Comparison of ENCODE assay signal across 19 cellular contexts in the genomic region with DNA sequence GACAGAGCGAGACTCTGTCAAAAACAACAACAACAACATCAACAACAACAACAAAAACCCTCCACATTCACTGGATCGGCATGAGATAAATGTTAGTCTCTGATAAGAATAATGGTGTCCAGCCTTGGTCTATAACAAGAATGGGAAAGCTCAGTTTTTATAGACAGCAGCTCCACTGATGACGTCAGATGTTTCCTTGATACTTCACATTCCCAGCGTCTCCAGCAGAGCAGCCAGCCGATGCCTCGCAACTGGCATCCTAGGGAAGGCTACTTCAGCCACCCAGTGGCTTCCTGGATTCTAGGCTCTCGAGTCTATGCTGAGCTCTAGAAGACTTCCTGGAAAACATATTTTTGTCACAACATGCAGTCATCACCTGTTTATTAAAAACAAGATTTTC.
"Had no signal": no experiment of that assay in that cellular context is flagged by ENCODE, and none has a peak within 500 bp of the region (broad histone marks: within the 10 kb centered on the region; RNA-seq: fewer than 3 reads in every experiment).

No MANE protein-coding gene starts in this region.

- H3K27me3 ChIP-seq: gastroesophageal sphincter, neutrophil, transverse colon had no signal

- ATAC-seq: esophagus mucosa; gastroesophageal sphincter; left lobe of liver; mucosa of descending colon; naive thymus-derived CD8-positive, alpha-beta T cell; psoas muscle; sciatic nerve; stimulated activated naive B cell treated with anti-CD40 and anti-IgM and Interleukin-4, amounts not matched to agents 10 μg/mL and 1 μg/mL and 100 μg/mL, for 72 hours; stimulated activated naive CD8-positive, alpha-beta T cell treated with anti-CD3 and anti-CD28 coated beads, Interleukin-15, amount 100 ng/mL, for 72 hours had no signal

- DNase-seq: effector memory CD4-positive, alpha-beta T cell; glutamatergic neuron; islet precursor cell; mammary epithelial cell; mucosa of descending colon; naive thymus-derived CD8-positive, alpha-beta T cell; psoas muscle; retina; stimulated activated CD4-positive, alpha-beta T cell treated with anti-CD3 and anti-CD28 coated beads, Interleukin-2, amount 100 ng/mL, for 24 hours; stimulated activated CD4-positive, alpha-beta T cell treated with anti-CD3 and anti-CD28 coated beads, Interleukin-4, amount 100 ng/mL, for 4 hours; stimulated activated naive B cell treated with anti-CD40 and anti-IgM and Interleukin-4, amounts not matched to agents 10 μg/mL and 1 μg/mL and 100 μg/mL, for 72 hours; stimulated activated naive CD8-positive, alpha-beta T cell treated with anti-CD3 and anti-CD28 coated beads, Interleukin-15, amount 100 ng/mL, for 72 hours; transverse colon had no signal

- H3K27ac ChIP-seq: gastroesophageal sphincter, neutrophil, psoas muscle, thoracic aorta, transverse colon had no signal

- H3K4me3 ChIP-seq: gastroesophageal sphincter, mucosa of descending colon, psoas muscle, thoracic aorta, transverse colon had no signal

- H3K4me1 ChIP-seq: gastroesophageal sphincter, psoas muscle, transverse colon had no signal

- H3K9me3 ChIP-seq: gastroesophageal sphincter, mucosa of descending colon, neutrophil, psoas muscle, thoracic aorta, transverse colon had no signal

- H3K36me3 ChIP-seq: gastroesophageal sphincter, neutrophil, thoracic aorta, transverse colon had no signal
